8 cellular contexts compared by ENCODE assay signal in genomic region chr1:2577565-2578075, GRCh38. TPM values are rescaled to one million over a fixed set of nuclear protein-coding genes. Genes with fewer than 3 reads are reported as not detected.
DNase-seq lines count a peak whose midpoint lies in the region; ATAC-seq and TF ChIP-seq lines count a peak whose summit lies in the region.
"Not testable (repeated sequence)": the region's sequence is repeated elsewhere in the genome, so short reads cannot be mapped to it uniquely, and the experiment has no call there.

No MANE protein-coding gene starts in this region.

- H3K27me3 Mint-ChIP-seq in activated naive CD4-positive, alpha-beta T cell treated with anti-CD3 and anti-CD28 coated beads, Interleukin-2, amount 50 U/mL, for 24 hours = not testable (repeated sequence)

- ATAC-seq in GM18517 (IDR thresholded peaks at IDR 0.05; ENCODE audit: unreplicated experiment) = peak; percentile 38
- ATAC-seq in GM21528 (IDR thresholded peaks at IDR 0.05; ENCODE audit: low FRiP score, unreplicated experiment) = peak; percentile 40
- peak; percentile 22 for ATAC-seq in HG03108 (IDR thresholded peaks at IDR 0.05; ENCODE audit: unreplicated experiment)
- peak in 1 of 4 donors; percentile 30 for ATAC-seq in psoas muscle

- WGBS in psoas muscle, 3 donors = 59 to 75% (median 66%) methylated on average over 16 to 20 of the region's 23 CpGs
- WGBS in tibial nerve, 2 donors = 84% methylated on average over 20 to 21 of the region's 23 CpGs

- not testable (repeated sequence) for DNase-seq in left ventricle myocardium inferior; tibial nerve (ENCODE audit: low spot score in 2 of 2)
- DNase-seq in psoas muscle = peak in 1 of 2 donors; percentile 46

- H3K4me3 Mint-ChIP-seq in activated naive CD4-positive, alpha-beta T cell treated with anti-CD3 and anti-CD28 coated beads, Interleukin-2, amount 50 U/mL, for 24 hours = peak overlapping the region; percentile 77

- H3K9me3 ChIP-seq in left ventricle myocardium inferior (replicated peaks) = peaks cover 12% of the 10 kb centered on the region
- H3K9me3 ChIP-seq in psoas muscle, tibial nerve: not testable (repeated sequence)

- not testable (repeated sequence) for TF ChIP-seq EP300 in tibial nerve (IDR thresholded peaks at IDR 0.05)

- H3K27me3 ChIP-seq in left ventricle myocardium inferior (ENCODE audit: low read depth) (peaks cover 21% of the 10 kb centered on the region), psoas muscle (ENCODE audit: insufficient read depth in 3 of 3, low read length in 2 of 3) (peaks cover 0 to 26% (median 12%) of the 10 kb centered on the region in 3 donors), tibial nerve (peaks cover 0 to 14% of the 10 kb centered on the region in 2 donors)

- not testable (repeated sequence) for H3K36me3 ChIP-seq in left ventricle myocardium inferior; psoas muscle (ENCODE audit: insufficient read depth in 1 of 2, low read depth in 1 of 2); tibial nerve

- TF ChIP-seq CTCF in VCaP (conservative IDR thresholded peaks at IDR 0.05); left ventricle myocardium inferior (IDR thresholded peaks at IDR 0.05; ENCODE audit: borderline replicate concordance); psoas muscle (IDR thresholded peaks at IDR 0.05); tibial nerve (IDR thresholded peaks at IDR 0.05): not testable (repeated sequence)

- not testable (repeated sequence) for H3K36me3 Mint-ChIP-seq in activated naive CD4-positive, alpha-beta T cell treated with anti-CD3 and anti-CD28 coated beads, Interleukin-2, amount 50 U/mL, for 24 hours

- not testable (repeated sequence) for TF ChIP-seq POLR2A in tibial nerve (IDR thresholded peaks at IDR 0.05)

- intact Hi-C loops in left ventricle myocardium inferior (cut with micrococcal nuclease); psoas muscle (cut with DNase I): not testable (repeated sequence)

- peaks cover 41% of the 10 kb centered on the region for H3K4me1 ChIP-seq in left ventricle myocardium inferior
- H3K4me1 ChIP-seq in psoas muscle = not testable (repeated sequence)
- H3K4me1 ChIP-seq in tibial nerve = peaks cover 0 to 20% (median 12%) of the 10 kb centered on the region in 4 donors

- H3K4me1 Mint-ChIP-seq in activated naive CD4-positive, alpha-beta T cell treated with anti-CD3 and anti-CD28 coated beads, Interleukin-2, amount 50 U/mL, for 24 hours = peaks cover 56% of the 10 kb centered on the region

- peak overlapping the region; percentile 99 for H3K27ac Mint-ChIP-seq in activated naive CD4-positive, alpha-beta T cell treated with anti-CD3 and anti-CD28 coated beads, Interleukin-2, amount 50 U/mL, for 24 hours

- H3K27ac ChIP-seq in VCaP (peak overlapping the region; percentile 40), left ventricle myocardium inferior (replicated peaks) (peak overlapping the region; percentile 94), psoas muscle (peak overlapping the region; percentile 61), tibial nerve (peak overlapping the region in 3 of 4 donors; percentile 54 to 92 (median 79))

- H3K4me3 ChIP-seq in left ventricle myocardium inferior (peak overlapping the region; percentile 49), psoas muscle (peak overlapping the region; percentile 34), tibial nerve (peak overlapping the region in 1 of 4 donors; percentile 31)

- H3K9me3 Mint-ChIP-seq in activated naive CD4-positive, alpha-beta T cell treated with anti-CD3 and anti-CD28 coated beads, Interleukin-2, amount 50 U/mL, for 24 hours = peaks cover 13% of the 10 kb centered on the region

RNA-seq across cellular contexts. Expression of gene PRXL2B, which starts 9.0 kb away (rescaled TPM):
- total RNA-seq in left ventricle myocardium inferior (8.2 TPM), psoas muscle (1 to 10 TPM in 3 of 4 donors, under 1 TPM in 1; 0.97 to 3.9 (median 3.1) TPM), tibial nerve (10 to 100 TPM; 14.4 to 18.0 (median 16.9) TPM)
- polyA plus RNA-seq in psoas muscle = 1 to 10 TPM; 1.8 to 3.0 (median 2.6) TPM

RNA-seq across cellular contexts. Expression of gene TNFRSF14, which starts 21.4 kb away (rescaled TPM):
- total RNA-seq in left ventricle myocardium inferior = 13.7 TPM
- 10 to 100 TPM in 2 of 4 donors, 1 to 10 TPM in 2; 6.2 to 10.6 (median 8.9) TPM for total RNA-seq in psoas muscle
- 10 to 100 TPM in 1 of 3 donors, 1 to 10 TPM in 2; 6.6 to 10.8 (median 8.2) TPM for polyA plus RNA-seq in psoas muscle
- 100 to 1,000 TPM in 1 of 4 donors, 10 to 100 TPM in 3; 64.9 to 105 (median 91.1) TPM for total RNA-seq in tibial nerve

RNA-seq across cellular contexts. Expression of gene HES5, which starts 47.6 kb away (rescaled TPM):
- total RNA-seq in left ventricle myocardium inferior (0.63 TPM), psoas muscle (under 1 TPM; 0.18 to 0.77 (median 0.45) TPM), tibial nerve (under 1 TPM in 1 of 4 donors, not detected in 3; 0.87 TPM)
- under 1 TPM in 2 of 3 donors, not detected in 1; 0.13 to 0.14 TPM for polyA plus RNA-seq in psoas muscle

RNA-seq across cellular contexts. Expression of gene PANK4, which starts 51.2 kb away (rescaled TPM):
- 42.8 TPM for total RNA-seq in left ventricle myocardium inferior
- 10 to 100 TPM; 29.0 to 45.1 (median 35.3) TPM for total RNA-seq in psoas muscle
- polyA plus RNA-seq in psoas muscle = 10 to 100 TPM; 30.3 to 32.4 (median 31.9) TPM
- total RNA-seq in tibial nerve = 10 to 100 TPM; 14.2 to 50.0 (median 38.1) TPM

RNA-seq across cellular contexts. Expression of gene MMEL1, which starts 55.2 kb away (rescaled TPM):
- 0.82 TPM for total RNA-seq in left ventricle myocardium inferior
- total RNA-seq in psoas muscle = under 1 TPM in 2 of 4 donors, not detected in 2; 0.58 to 0.89 TPM
- under 1 TPM; 0.08 to 0.21 (median 0.16) TPM for polyA plus RNA-seq in psoas muscle
- total RNA-seq in tibial nerve = 1 to 10 TPM in 1 of 4 donors, under 1 TPM in 1, not detected in 2; 0.21 to 2.2 TPM

Comparison
In these comparisons a context has a peak if more than half of its experiments do, and no peak if none do; other contexts are left out.
1. H3K27ac ChIP-seq: peak in every context shown above with its lines; median percentile 94 in left ventricle myocardium inferior; 79 in tibial nerve; 61 in psoas muscle; 40 in VCaP.